Comparison of ENCODE assay signal across 13 cellular contexts in the genomic region with DNA sequence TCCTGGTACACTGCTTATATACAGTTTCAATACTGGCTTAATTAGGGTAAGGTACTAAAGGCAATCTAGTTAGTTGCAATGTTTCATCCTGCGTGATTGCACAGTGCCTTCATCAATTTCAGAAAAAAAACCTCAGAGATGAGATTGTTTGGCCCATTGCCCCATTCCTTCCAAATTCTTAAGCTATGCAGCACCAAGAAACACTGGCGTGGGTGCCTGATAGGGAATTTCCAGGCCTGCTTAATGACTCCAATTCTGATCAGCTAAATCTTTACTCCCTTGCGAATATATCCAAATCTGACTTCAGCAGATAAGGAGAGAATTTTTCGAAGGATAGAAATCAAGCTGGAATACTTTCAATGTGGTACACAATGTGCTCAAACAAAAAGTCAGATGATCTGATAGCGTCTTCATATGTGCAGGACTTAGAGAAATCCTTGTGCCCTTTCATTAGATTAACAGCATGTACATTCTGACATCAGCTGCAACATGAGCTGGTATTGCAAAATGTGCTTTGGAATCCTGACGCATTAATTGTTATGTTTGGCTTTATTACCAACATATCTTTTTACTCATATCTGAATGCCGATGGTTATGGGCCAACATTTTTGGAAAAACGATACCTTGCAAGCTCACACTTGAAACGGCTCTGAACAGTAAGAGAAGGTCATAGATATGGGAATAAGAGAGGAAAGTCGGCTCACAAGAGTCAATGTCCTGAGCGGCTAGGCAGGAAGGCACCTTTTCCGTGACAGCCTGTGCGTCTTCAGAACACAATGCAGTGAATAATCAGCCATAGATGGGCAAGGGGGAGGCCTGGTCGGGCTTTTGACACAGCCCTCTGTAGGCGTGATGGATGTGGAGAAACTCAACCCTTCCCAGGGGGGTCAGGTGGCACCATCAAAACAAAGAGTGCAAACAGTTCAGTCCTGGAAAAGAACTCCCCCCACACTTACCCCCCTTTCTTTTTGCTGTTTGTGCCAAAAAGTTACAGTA. TPM values are rescaled to one million over a fixed set of nuclear protein-coding genes. Genes with fewer than 3 reads are reported as not detected.
DNase-seq lines count a peak whose midpoint lies in the region; ATAC-seq and TF ChIP-seq lines count a peak whose summit lies in the region.
"Had no signal": no experiment of that assay in that cellular context is flagged by ENCODE, and none has a peak within 500 bp of the region (broad histone marks: within the 10 kb centered on the region; RNA-seq: fewer than 3 reads in every experiment).

No MANE protein-coding gene starts in this region.

- ATAC-seq in GM19328 (IDR thresholded peaks at IDR 0.05; ENCODE audit: unreplicated experiment) (no peak), HG03025 (IDR thresholded peaks at IDR 0.05; ENCODE audit: low FRiP score, unreplicated experiment) (no peak)
- ATAC-seq: upper lobe of right lung had no signal

- H3K27ac Mint-ChIP-seq in activated CD4-positive, alpha-beta memory T cell treated with anti-CD3 and anti-CD28 coated beads for 36 hours: no peak overlapping the region

- H4K20me1 ChIP-seq in SK-N-SH (ENCODE audit: insufficient read depth): no peaks in the 10 kb centered on the region
- H4K20me1 ChIP-seq: BLaER1 had no signal

- peak in 1 of 2 experiments; percentile 20; a peak in 2 of 4 replicates for TF ChIP-seq EP300 in SK-N-SH (IDR thresholded peaks at IDR 0.05; ENCODE audit: borderline replicate concordance in 1 of 2, low read depth in 1 of 2, low read length in 1 of 2)

- H3K4me3 Mint-ChIP-seq in activated CD4-positive, alpha-beta memory T cell treated with anti-CD3 and anti-CD28 coated beads for 36 hours: no peak overlapping the region

- POLR2A ChIA-PET in BJ (lab: Charles Lee): interaction anchor here (0.5 to 0.7 kb wide), 3 partner anchors 51 to 368 kb away, joined by 3 to 4 read pairs (median 4); no protein-coding TSS in a partner anchor
- POLR2A ChIA-PET in SK-N-SH (lab: Yijun Ruan, JAX): no interaction called here
- POLR2A ChIA-PET in activated CD4-positive, alpha-beta memory T cell treated with anti-CD3 and anti-CD28 coated beads for 36 hours (lab: Charles Lee): no interaction called here

- H3K4me2 ChIP-seq in SK-N-SH: peak overlapping the region; percentile 72
- H3K4me2 ChIP-seq: BLaER1 had no signal

- TF ChIP-seq RAD21 in SK-N-SH (IDR thresholded peaks at IDR 0.05; ENCODE audit: low read length): no peak

- H3K4me3 ChIP-seq in BJ (ENCODE audit: low read depth, low read length) (no peak overlapping the region), SK-N-SH (ENCODE audit: low read depth in 2 of 2, low read length in 1 of 2) (peak overlapping the region; percentile 9 to 24; a peak in 2 of 4 replicates), fibroblast of pulmonary artery (replicated peaks; ENCODE audit: low read depth, low read length) (no peak overlapping the region), prostate gland (no peak overlapping the region)
- H3K4me3 ChIP-seq: BLaER1, heart right ventricle, upper lobe of right lung had no signal

- H3K27me3 ChIP-seq in BJ (ENCODE audit: control insufficient read depth, insufficient read depth, low read length): no peaks in the 10 kb centered on the region
- H3K27me3 ChIP-seq in SK-N-SH (ENCODE audit: insufficient read depth): no peaks in the 10 kb centered on the region
- H3K27me3 ChIP-seq in prostate gland (replicated peaks; ENCODE audit: insufficient read depth): no peaks in the 10 kb centered on the region
- H3K27me3 ChIP-seq: BLaER1, heart right ventricle had no signal

- no peaks in the 10 kb centered on the region for H3K9me3 Mint-ChIP-seq in activated CD4-positive, alpha-beta memory T cell treated with anti-CD3 and anti-CD28 coated beads for 36 hours

- DNase-seq in BJ (ENCODE audit: low read depth) (peak; percentile 46), SK-N-SH (no peak), fibroblast of pulmonary artery (ENCODE audit: low read depth) (peak; percentile 99), prostate gland (ENCODE audit: low spot score) (peak; percentile 79), kidney tubule cell (ENCODE audit: low spot score) (no peak)
- no peak for DNase-seq in activated CD4-positive, alpha-beta memory T cell treated with anti-CD3 and anti-CD28 coated beads for 36 hours
- DNase-seq: central memory CD4-positive, alpha-beta T cell; heart right ventricle; stimulated activated CD4-positive, alpha-beta T cell treated with anti-CD3 and anti-CD28 coated beads, Interleukin-4, amount 100 ng/mL, for 24 hours; upper lobe of right lung had no signal

- H3K27me3 Mint-ChIP-seq in activated CD4-positive, alpha-beta memory T cell treated with anti-CD3 and anti-CD28 coated beads for 36 hours: peaks cover 25% of the 10 kb centered on the region

- H3K9me2 ChIP-seq in SK-N-SH: no peaks in the 10 kb centered on the region

- H3K9ac ChIP-seq in SK-N-SH: peak overlapping the region; percentile 39; the same call in 1 of the 2 replicates
- H3K9ac ChIP-seq: BLaER1 had no signal

- H3K27ac ChIP-seq in SK-N-SH (ENCODE audit: low read depth in 2 of 2, low read length in 1 of 2): peak overlapping the region; percentile 68 to 77
- H3K27ac ChIP-seq in prostate gland: peak overlapping the region; percentile 64 to 80
- H3K27ac ChIP-seq: BLaER1, upper lobe of right lung had no signal

- TF ChIP-seq CTCF in BJ (IDR thresholded peaks at IDR 0.05; ENCODE audit: insufficient read depth, low read depth, low read length): no peak
- no peak for TF ChIP-seq CTCF in SK-N-SH (IDR thresholded peaks at IDR 0.05)
- TF ChIP-seq CTCF in fibroblast of pulmonary artery (IDR thresholded peaks at IDR 0.05; ENCODE audit: low read length, missing control alignments): no peak
- TF ChIP-seq CTCF in prostate gland (IDR thresholded peaks at IDR 0.05): no peak

- intact Hi-C loops in prostate gland (cut with DNase I): loop anchor here (5.0 kb wide), 1 partner anchor 49 kb away; no protein-coding TSS in a partner anchor
- intact Hi-C loops in activated CD4-positive, alpha-beta memory T cell treated with anti-CD3 and anti-CD28 coated beads for 36 hours (cut with micrococcal nuclease): no loop called here

- H3K9me3 ChIP-seq in SK-N-SH: no peaks in the 10 kb centered on the region
- no peaks in the 10 kb centered on the region for H3K9me3 ChIP-seq in prostate gland
- H3K9me3 ChIP-seq: BLaER1, upper lobe of right lung had no signal

- CTCF ChIA-PET in BJ (lab: Yijun Ruan, JAX): interaction anchor here (0.9 to 1.4 kb wide), 2 partner anchors 9 to 51 kb away, joined by 3 to 5 read pairs; no protein-coding TSS in a partner anchor
- CTCF ChIA-PET in SK-N-SH (lab: Yijun Ruan, JAX): interaction anchor here (0.6 to 2.3 kb wide), 3 partner anchors 9 to 50 kb away, joined by 3 to 8 read pairs (median 3); no protein-coding TSS in a partner anchor
- CTCF ChIA-PET in activated CD4-positive, alpha-beta memory T cell treated with anti-CD3 and anti-CD28 coated beads for 36 hours (lab: Charles Lee): no interaction called here

- H3K36me3 Mint-ChIP-seq in activated CD4-positive, alpha-beta memory T cell treated with anti-CD3 and anti-CD28 coated beads for 36 hours: no peaks in the 10 kb centered on the region

- no peak for TF ChIP-seq POLR2A in prostate gland (IDR thresholded peaks at IDR 0.05)

- WGBS in SK-N-SH (ENCODE audit: low lambda C conversion rate): 23% methylated on average over 15 of the region's 15 CpGs
- 16% methylated on average over 15 of the region's 15 CpGs for WGBS in prostate gland

- peaks cover 6% of the 10 kb centered on the region for H3F3A ChIP-seq in SK-N-SH (replicated peaks; ENCODE audit: insufficient read depth)

- peaks cover 11 to 14% of the 10 kb centered on the region in 2 experiments; a peak in 3 of 4 replicates for H3K4me1 ChIP-seq in SK-N-SH (ENCODE audit: control insufficient read depth in 1 of 2, insufficient read depth in 2 of 2, low read depth in 1 of 2, low read length in 1 of 2)
- peaks cover 4% of the 10 kb centered on the region for H3K4me1 ChIP-seq in prostate gland (replicated peaks)
- H3K4me1 ChIP-seq: BLaER1, upper lobe of right lung had no signal

- H3K4me1 Mint-ChIP-seq in activated CD4-positive, alpha-beta memory T cell treated with anti-CD3 and anti-CD28 coated beads for 36 hours (ENCODE audit: low read depth): no peaks in the 10 kb centered on the region

- H3K36me3 ChIP-seq in BJ (ENCODE audit: control insufficient read depth, insufficient read depth, low read length) (no peaks in the 10 kb centered on the region), SK-N-SH (replicated peaks in 1 of 2; ENCODE audit: control insufficient read depth in 1 of 2, insufficient read depth in 2 of 2, low read length in 1 of 2) (no peaks in the 10 kb centered on the region), prostate gland (no peaks in the 10 kb centered on the region)
- H3K36me3 ChIP-seq: BLaER1, heart right ventricle, upper lobe of right lung had no signal

- H3K79me2 ChIP-seq in SK-N-SH (ENCODE audit: insufficient read depth): no peaks in the 10 kb centered on the region

- H2AFZ ChIP-seq in SK-N-SH (ENCODE audit: low read depth): peak overlapping the region; percentile 61; the same call in 1 of the 2 replicates

TF ChIP-seq in SK-N-SH, 30 proteins besides CTCF, POLR2A, EP300 and RAD21 (continues in another document):
- TF ChIP-seq, protein P1, sequence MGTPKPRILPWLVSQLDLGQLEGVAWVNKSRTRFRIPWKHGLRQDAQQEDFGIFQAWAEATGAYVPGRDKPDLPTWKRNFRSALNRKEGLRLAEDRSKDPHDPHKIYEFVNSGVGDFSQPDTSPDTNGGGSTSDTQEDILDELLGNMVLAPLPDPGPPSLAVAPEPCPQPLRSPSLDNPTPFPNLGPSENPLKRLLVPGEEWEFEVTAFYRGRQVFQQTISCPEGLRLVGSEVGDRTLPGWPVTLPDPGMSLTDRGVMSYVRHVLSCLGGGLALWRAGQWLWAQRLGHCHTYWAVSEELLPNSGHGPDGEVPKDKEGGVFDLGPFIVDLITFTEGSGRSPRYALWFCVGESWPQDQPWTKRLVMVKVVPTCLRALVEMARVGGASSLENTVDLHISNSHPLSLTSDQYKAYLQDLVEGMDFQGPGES (IDR thresholded peaks at IDR 0.05; ENCODE audit: low read depth, low read length): no peak
- TF ChIP-seq, protein P2, sequence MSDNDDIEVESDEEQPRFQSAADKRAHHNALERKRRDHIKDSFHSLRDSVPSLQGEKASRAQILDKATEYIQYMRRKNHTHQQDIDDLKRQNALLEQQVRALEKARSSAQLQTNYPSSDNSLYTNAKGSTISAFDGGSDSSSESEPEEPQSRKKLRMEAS (IDR thresholded peaks at IDR 0.05; ENCODE audit: low read depth): peak; percentile 72
- TF ChIP-seq GABPA (IDR thresholded peaks at IDR 0.05; ENCODE audit: low read depth) (no peak), POLR2AphosphoS5 (IDR thresholded peaks at IDR 0.05; ENCODE audit: low read depth, low read length) (peak; percentile 31; the same call in 1 of the 2 replicates), FOXM1 (IDR thresholded peaks at IDR 0.05; ENCODE audit: low read depth) (peak; percentile 26; the same call in 1 of the 2 replicates)

RNA-seq across cellular contexts. Expression of a gene that starts 36.3 kb away (rescaled TPM):
- 26.2 and 30.9 TPM in 2 replicates for polyA plus RNA-seq in BJ (2011; rRNA removed)
- 21.3 and 24.6 TPM in 2 replicates for polyA minus RNA-seq in BJ (2011; rRNA and poly(A)+ RNA removed)
- 37.8 and 38.9 TPM in 2 replicates for polyA plus RNA-seq in SK-N-SH (2012; rRNA removed)
- polyA plus RNA-seq in SK-N-SH (2012; cell fraction: cytosol; rRNA removed): 31.7 and 34.2 TPM in 2 replicates
- polyA plus RNA-seq in SK-N-SH (2012; cell fraction: nucleus; rRNA removed): 34.5 and 40.1 TPM in 2 replicates
- total RNA-seq in prostate gland: 10 to 100 TPM; 41.9 to 82.1 TPM
- under 1 TPM; 0.26 to 0.31 TPM for total RNA-seq in activated CD4-positive, alpha-beta memory T cell treated with anti-CD3 and anti-CD28 coated beads for 36 hours

Comparison
In these comparisons a context has a peak if more than half of its experiments do, and no peak if none do; other contexts are left out.
1. DNase-seq: peak in BJ (single experiment), fibroblast of pulmonary artery (single experiment) and prostate gland (single experiment); none in SK-N-SH (single experiment), activated CD4-positive, alpha-beta memory T cell treated with anti-CD3 and anti-CD28 coated beads for 36 hours (single experiment) and kidney tubule cell (single experiment).
2. H3K4me3 ChIP-seq: peak in SK-N-SH (2 of 2); none in BJ (single experiment), fibroblast of pulmonary artery (single experiment) and prostate gland (0 of 2).
3. RNA of a gene that starts 36.3 kb away (total RNA-seq): 41.9 to 82.1 TPM in prostate gland; 0.26 to 0.31 TPM in activated CD4-positive, alpha-beta memory T cell treated with anti-CD3 and anti-CD28 coated beads for 36 hours; every median in the first group is over 10 times any median in the second.